10 cellular contexts compared by ENCODE assay signal in genomic region chr5:132488590-132488989, GRCh38. TPM values are rescaled to one million over a fixed set of nuclear protein-coding genes. Genes with fewer than 3 reads are reported as not detected.
A peak's percentile ranks its signal among the peaks of the same experiment; 100 is the strongest.
DNase-seq lines count a peak whose midpoint lies in the region; ATAC-seq and TF ChIP-seq lines count a peak whose summit lies in the region.
"Had no signal": no experiment of that assay in that cellular context is flagged by ENCODE, and none has a peak within 500 bp of the region (broad histone marks: within the 10 kb centered on the region; RNA-seq: fewer than 3 reads in every experiment).

No MANE protein-coding gene starts in this region.

- no peaks in the 10 kb centered on the region for H3K27me3 Mint-ChIP-seq in activated naive CD8-positive, alpha-beta T cell treated with anti-CD3 and anti-CD28 coated beads, Interleukin-2, amount 50 U/mL, for 24 hours

- no peak overlapping the region for H3K4ac ChIP-seq in neuronal stem cell (ENCODE audit: low read length)

- DNase-seq in heart right ventricle: no peak
- DNase-seq in Right ventricle myocardium inferior (ENCODE audit: missing footprints): no peak
- no peak for DNase-seq in activated naive CD8-positive, alpha-beta T cell treated with anti-CD3 and anti-CD28 coated beads, Interleukin-2, amount 50 U/mL, for 24 hours
- no peak for DNase-seq in mucosa of descending colon
- no peak for DNase-seq in neuronal stem cell (ENCODE audit: low spot score)
- no peak for DNase-seq in GM03348 (ENCODE audit: low spot score)
- DNase-seq in GF-D8 (lab: John Stamatoyannopoulos, UW): no peak

- H3K23ac ChIP-seq in neuronal stem cell (ENCODE audit: low read depth, low read length, poor library complexity): no peak overlapping the region

- TF ChIP-seq CTCF in heart right ventricle (IDR thresholded peaks at IDR 0.05): no peak
- TF ChIP-seq CTCF in mucosa of descending colon (IDR thresholded peaks at IDR 0.05): no peak

- H3K27ac Mint-ChIP-seq in activated naive CD8-positive, alpha-beta T cell treated with anti-CD3 and anti-CD28 coated beads, Interleukin-2, amount 50 U/mL, for 24 hours: peak overlapping the region; percentile 91
- H3K27ac Mint-ChIP-seq: GM23338 had no signal

- H3K18ac ChIP-seq in neuronal stem cell (ENCODE audit: low read length): no peak overlapping the region

- H3K4me3 Mint-ChIP-seq in activated naive CD8-positive, alpha-beta T cell treated with anti-CD3 and anti-CD28 coated beads, Interleukin-2, amount 50 U/mL, for 24 hours: peak overlapping the region; percentile 94

- no peak overlapping the region for H3K4me2 ChIP-seq in neuronal stem cell (ENCODE audit: insufficient read depth, low read length, poor library complexity, severe bottlenecking)

- no peak overlapping the region for H2AFZ ChIP-seq in neuronal stem cell (ENCODE audit: low read length)
- H2AFZ ChIP-seq: GM23338 had no signal

- no peak overlapping the region for H3K9ac ChIP-seq in neuronal stem cell (ENCODE audit: low read depth, low read length, poor library complexity)

- 58 to 71% methylated on average over 2 of the region's 2 CpGs for WGBS in heart right ventricle, 2 donors
- WGBS in urinary bladder: 72% methylated on average over 2 of the region's 2 CpGs
- WGBS in neuronal stem cell (ENCODE audit: extremely low coverage in 2 of 2, insufficient read length in 2 of 2, insufficient replicate concordance in 1 of 2), 2 donors: no CpG with 5 or more reads among the region's 2 CpGs

- H3K36me3 ChIP-seq in heart right ventricle: peaks cover 0 to 64% (median 51%) of the 10 kb centered on the region in 9 donors
- H3K36me3 ChIP-seq in mucosa of descending colon (ENCODE audit: low read depth): peaks cover 6% of the 10 kb centered on the region
- H3K36me3 ChIP-seq in urinary bladder (ENCODE audit: insufficient read depth): peaks cover 3% of the 10 kb centered on the region
- peaks cover 5 to 46% of the 10 kb centered on the region in 2 donors for H3K36me3 ChIP-seq in neuronal stem cell (replicated peaks in 1 of 2; ENCODE audit: control insufficient read depth in 2 of 2, insufficient read depth in 2 of 2, low read length in 2 of 2)

- no peak overlapping the region for H3K14ac ChIP-seq in neuronal stem cell (ENCODE audit: low read length)

- intact Hi-C loops in heart right ventricle (cut with DNase I) (loop anchor here in 4 of 10 donors (5.0 kb wide), 2 partner anchors 66 to 71 kb away; no protein-coding TSS in a partner anchor), Right ventricle myocardium inferior (cut with DNase I) (no loop called here), mucosa of descending colon (cut with DNase I, micrococcal nuclease) (no loop called here)

- H3K4me1 ChIP-seq in heart right ventricle (peaks cover 29 to 84% (median 59%) of the 10 kb centered on the region in 9 donors), mucosa of descending colon (ENCODE audit: low read depth) (peaks cover 45% of the 10 kb centered on the region), urinary bladder (ENCODE audit: insufficient read depth) (no peaks in the 10 kb centered on the region), neuronal stem cell (ENCODE audit: control insufficient read depth in 2 of 2, insufficient read depth in 1 of 2, low read depth in 1 of 2, low read length in 2 of 2) (peaks cover 8% of the 10 kb centered on the region in 2 donors)

- H3K79me1 ChIP-seq in neuronal stem cell (ENCODE audit: low read depth, low read length): no peaks in the 10 kb centered on the region

- H2BK5ac ChIP-seq in neuronal stem cell (ENCODE audit: low read length): no peak overlapping the region

- peaks cover 76% of the 10 kb centered on the region for H3K4me1 Mint-ChIP-seq in activated naive CD8-positive, alpha-beta T cell treated with anti-CD3 and anti-CD28 coated beads, Interleukin-2, amount 50 U/mL, for 24 hours

- no peaks in the 10 kb centered on the region for H3K27me3 ChIP-seq in heart right ventricle
- H3K27me3 ChIP-seq in neuronal stem cell (ENCODE audit: control insufficient read depth in 3 of 3, insufficient read depth in 3 of 3, low read depth in 1 of 3, low read length in 3 of 3): peaks cover 6 to 31% (median 25%) of the 10 kb centered on the region in 3 experiments

- H4K91ac ChIP-seq in neuronal stem cell (ENCODE audit: low read depth, low read length, poor library complexity): no peak overlapping the region

- H3K36me3 Mint-ChIP-seq in activated naive CD8-positive, alpha-beta T cell treated with anti-CD3 and anti-CD28 coated beads, Interleukin-2, amount 50 U/mL, for 24 hours (ENCODE audit: low read depth): peaks cover 63% of the 10 kb centered on the region

- H3K9me3 ChIP-seq in heart right ventricle (no peaks in the 10 kb centered on the region), mucosa of descending colon (no peaks in the 10 kb centered on the region), neuronal stem cell (replicated peaks in 1 of 2; ENCODE audit: control insufficient read depth in 2 of 2, insufficient read depth in 1 of 2, low read depth in 1 of 2, low read length in 2 of 2) (no peaks in the 10 kb centered on the region)

- H3K27ac ChIP-seq in heart right ventricle (peak overlapping the region in 7 of 10 donors; percentile 8 to 100 (median 99)), urinary bladder (ENCODE audit: low read depth) (no peak overlapping the region), neuronal stem cell (replicated peaks; ENCODE audit: low read length) (no peak overlapping the region)

- no peak overlapping the region for H2BK12ac ChIP-seq in neuronal stem cell (ENCODE audit: low read length)

- H4K8ac ChIP-seq in neuronal stem cell (ENCODE audit: low read depth, low read length): no peak overlapping the region

- no peak for ATAC-seq in heart right ventricle
- ATAC-seq in Right ventricle myocardium inferior: no peak
- no peak for ATAC-seq in activated naive CD8-positive, alpha-beta T cell treated with anti-CD3 and anti-CD28 coated beads, Interleukin-2, amount 50 U/mL, for 24 hours
- ATAC-seq in mucosa of descending colon: no peak
- ATAC-seq: GM23338 had no signal

- H2BK120ac ChIP-seq in neuronal stem cell (ENCODE audit: low read depth, low read length): no peak overlapping the region

- H2BK15ac ChIP-seq in neuronal stem cell (ENCODE audit: low read length): no peak overlapping the region

- peak overlapping the region in 9 of 10 donors; percentile 79 to 96 (median 91) for H3K4me3 ChIP-seq in heart right ventricle
- peak overlapping the region; percentile 85 for H3K4me3 ChIP-seq in mucosa of descending colon
- peak overlapping the region; percentile 70 for H3K4me3 ChIP-seq in urinary bladder (ENCODE audit: low read depth, low read length)
- no peak overlapping the region for H3K4me3 ChIP-seq in neuronal stem cell (ENCODE audit: low read length in 2 of 2)

- no peak overlapping the region for H2AK5ac ChIP-seq in neuronal stem cell (ENCODE audit: low read depth, low read length)

- H3K9me3 Mint-ChIP-seq in activated naive CD8-positive, alpha-beta T cell treated with anti-CD3 and anti-CD28 coated beads, Interleukin-2, amount 50 U/mL, for 24 hours: no peaks in the 10 kb centered on the region
- H3K9me3 Mint-ChIP-seq: GM23338 had no signal

RNA-seq across cellular contexts. Expression of gene IRF1, which starts 2.0 kb away (rescaled TPM):
- total RNA-seq in heart right ventricle (100 to 1,000 TPM in 1 of 10 donors, 10 to 100 TPM in 8, 1 to 10 TPM in 1; 9.5 to 146 (median 19.2) TPM), Right ventricle myocardium inferior (12.7 TPM), mucosa of descending colon (100 to 1,000 TPM in 2 of 3 donors, 10 to 100 TPM in 1; 89.4 to 172 (median 143) TPM), urinary bladder (16.4 TPM)
- polyA plus RNA-seq in heart right ventricle (10 to 100 TPM in 1 of 2 donors, 1 to 10 TPM in 1; 8.6 to 13.7 TPM), urinary bladder (26.0 TPM)
- 1.4 TPM for polyA plus RNA-seq in neuronal stem cell (2013, experiment 1 of 2)
- 1.5 TPM for polyA plus RNA-seq in neuronal stem cell (2013, experiment 2 of 2)

RNA-seq across cellular contexts. Expression of gene IL5, which starts 54.7 kb away (rescaled TPM):
- total RNA-seq in heart right ventricle (not detected), Right ventricle myocardium inferior (not detected), mucosa of descending colon (not detected), urinary bladder (not detected)
- polyA plus RNA-seq in heart right ventricle (not detected), urinary bladder (not detected)
- polyA plus RNA-seq in neuronal stem cell (2013, experiment 1 of 2): not detected
- polyA plus RNA-seq in neuronal stem cell (2013, experiment 2 of 2): not detected
- total RNA-seq: GM23338, lung microvascular endothelial cell had no signal
- polyA plus RNA-seq: GM23338 had no signal

Comparison
In these comparisons a context has a peak if more than half of its experiments do, and no peak if none do; other contexts are left out.
1. H3K27ac ChIP-seq: peak in heart right ventricle (7 of 10); none in urinary bladder (single experiment) and neuronal stem cell (single experiment).
2. H3K4me3 ChIP-seq: peak in heart right ventricle (9 of 10), mucosa of descending colon (single experiment) and urinary bladder (single experiment); none in neuronal stem cell (0 of 2).